Comparison of ENCODE assay signal across 16 cellular contexts in genomic region chrX:70480660-70481018, GRCh38. TPM values are rescaled to one million over a fixed set of nuclear protein-coding genes. Genes with fewer than 3 reads are reported as not detected.
DNase-seq lines count a peak whose midpoint lies in the region; ATAC-seq and TF ChIP-seq lines count a peak whose summit lies in the region.
"Had no signal": no experiment of that assay in that cellular context is flagged by ENCODE, and none has a peak within 500 bp of the region (broad histone marks: within the 10 kb centered on the region; RNA-seq: fewer than 3 reads in every experiment).

No MANE protein-coding gene starts in this region.

- peaks cover 63% of the 10 kb centered on the region for H3K36me3 ChIP-seq in BLaER1
- H3K36me3 ChIP-seq in left ventricle myocardium inferior: no peaks in the 10 kb centered on the region
- H3K36me3 ChIP-seq in parathyroid adenoma (ENCODE audit: control insufficient read depth, insufficient read depth, low read length): no peaks in the 10 kb centered on the region
- H3K36me3 ChIP-seq: BE2C had no signal

- H3K4me3 ChIP-seq in BLaER1 (no peak overlapping the region), left ventricle myocardium inferior (peak overlapping the region; percentile 55), parathyroid adenoma (ENCODE audit: low read depth, low read length) (peak overlapping the region; percentile 14)
- H3K4me3 ChIP-seq: mucosa of descending colon had no signal

- no peak overlapping the region for H3K27ac ChIP-seq in BLaER1
- no peak overlapping the region for H3K27ac ChIP-seq in caudate nucleus (ENCODE audit: low read depth, low read length)
- peak overlapping the region; percentile 87 for H3K27ac ChIP-seq in left ventricle myocardium inferior (replicated peaks)
- H3K27ac ChIP-seq in parathyroid adenoma: peak overlapping the region; percentile 72

- peak in 38 of 61 donors; percentile 0 to 73 (median 4) for DNase-seq in caudate nucleus (lab: John Stamatoyannopoulos, UW)
- peak; percentile 35 for DNase-seq in left ventricle myocardium inferior
- no peak for DNase-seq in SW480 (ENCODE audit: low spot score)
- DNase-seq: activated CD4-positive, alpha-beta memory T cell treated with anti-CD3 and anti-CD28 coated beads for 36 hours; activated gamma-delta T cell; BE2C; NCI-H2171; T-helper 17 cell had no signal

- H3K9me3 ChIP-seq in BLaER1 (no peaks in the 10 kb centered on the region), left ventricle myocardium inferior (replicated peaks) (no peaks in the 10 kb centered on the region), parathyroid adenoma (ENCODE audit: control insufficient read depth, low read length) (no peaks in the 10 kb centered on the region)
- H3K9me3 ChIP-seq: BE2C, mucosa of descending colon had no signal

- no peak overlapping the region for H2AFZ ChIP-seq in parathyroid adenoma

- peaks cover 55% of the 10 kb centered on the region for H3K4me1 ChIP-seq in BLaER1
- peaks cover 46% of the 10 kb centered on the region for H3K4me1 ChIP-seq in left ventricle myocardium inferior
- H3K4me1 ChIP-seq in parathyroid adenoma: peaks cover 40% of the 10 kb centered on the region
- H3K4me1 ChIP-seq: BE2C had no signal

- no peak for TF ChIP-seq CTCF in left ventricle myocardium inferior (IDR thresholded peaks at IDR 0.05; ENCODE audit: borderline replicate concordance)
- no peak for TF ChIP-seq CTCF in parathyroid adenoma (IDR thresholded peaks at IDR 0.05)

- H3K9ac ChIP-seq in BLaER1 (no peak overlapping the region), parathyroid adenoma (no peak overlapping the region)

- H3K27me3 ChIP-seq in BLaER1 (peaks cover 98% of the 10 kb centered on the region), left ventricle myocardium inferior (ENCODE audit: low read depth) (no peaks in the 10 kb centered on the region), parathyroid adenoma (ENCODE audit: control insufficient read depth, insufficient read depth, low read length) (no peaks in the 10 kb centered on the region)
- H3K27me3 ChIP-seq: BE2C had no signal

- peaks cover 88% of the 10 kb centered on the region for H4K20me1 ChIP-seq in BLaER1

- ATAC-seq in GM21825 (IDR thresholded peaks at IDR 0.05; ENCODE audit: unreplicated experiment): no peak
- ATAC-seq in HG03196 (IDR thresholded peaks at IDR 0.05; ENCODE audit: unreplicated experiment): no peak
- no peak for ATAC-seq in HG03097 (IDR thresholded peaks at IDR 0.05; ENCODE audit: low FRiP score, unreplicated experiment)
- ATAC-seq: T-helper 17 cell had no signal

- H3K79me2 ChIP-seq in parathyroid adenoma: no peaks in the 10 kb centered on the region

- H3K4me2 ChIP-seq in BLaER1 (peak overlapping the region; percentile 27; the same call in 1 of the 2 replicates), parathyroid adenoma (ENCODE audit: low read length) (peak overlapping the region; percentile 42)

- intact Hi-C loops in left ventricle myocardium inferior (cut with micrococcal nuclease): no loop called here

RNA-seq across cellular contexts. Expression of gene DLG3, which starts 36.0 kb away (rescaled TPM):
- total RNA-seq in left ventricle myocardium inferior: 7.9 TPM

RNA-seq across cellular contexts. Expression of gene GDPD2, which starts 57.5 kb away (rescaled TPM):
- total RNA-seq in left ventricle myocardium inferior: not detected
- total RNA-seq: activated CD4-positive, alpha-beta memory T cell treated with anti-CD3 and anti-CD28 coated beads for 36 hours; dermis microvascular lymphatic vessel endothelial cell; M059J; T-helper 17 cell had no signal

Comparison
In these comparisons a context has a peak if more than half of its experiments do, and no peak if none do; other contexts are left out.
1. H3K27ac ChIP-seq: peak in left ventricle myocardium inferior (single experiment) and parathyroid adenoma (single experiment); none in BLaER1 (single experiment) and caudate nucleus (single experiment).